ENCODE assay signal across 2 cellular contexts in the genomic region with DNA sequence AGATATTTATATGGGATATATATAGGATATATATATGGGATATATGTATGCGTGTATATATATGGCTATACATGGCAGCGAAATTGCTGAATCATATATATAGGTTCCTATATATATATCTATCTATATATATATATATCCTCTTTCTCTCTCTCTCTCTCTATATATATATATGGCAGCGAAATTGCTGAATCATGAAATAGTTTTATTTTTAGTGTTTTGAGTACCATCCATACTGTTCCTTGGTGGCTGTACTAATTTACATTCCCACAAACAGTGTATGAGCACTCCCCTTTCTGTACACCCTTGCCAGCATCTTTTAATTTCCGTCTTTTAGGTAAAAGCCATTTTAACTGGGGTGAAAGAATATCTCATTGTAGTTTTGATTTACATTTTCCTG.
TF ChIP-seq lines count a peak whose summit lies in the region.

No MANE protein-coding gene starts in this region.

TF ChIP-seq in HepG2, 621 proteins besides CTCF, POLR2A, EP300 and RAD21:
- TF ChIP-seq THAP7 (CRISPR knock-in tag; IDR thresholded peaks at IDR 0.05): no peak
- no peak for TF ChIP-seq ZBTB21 (CRISPR knock-in tag; IDR thresholded peaks at IDR 0.05)
- no peak for TF ChIP-seq TOPORS (CRISPR knock-in tag; IDR thresholded peaks at IDR 0.05)
- peak; percentile 58 to 79 for TF ChIP-seq MAFK (conservative IDR thresholded peaks at IDR 0.05 in 1 of 2, IDR thresholded peaks at IDR 0.05 in 1 of 2; ENCODE audit: low read length in 2 of 2)
- TF ChIP-seq PCBP1 (IDR thresholded peaks at IDR 0.05; ENCODE audit: borderline replicate concordance, low read depth, low read length): no peak
- no peak for TF ChIP-seq ZHX1 (CRISPR knock-in tag; IDR thresholded peaks at IDR 0.05; ENCODE audit: low read depth)
- no peak for TF ChIP-seq MATR3 (CRISPR knock-in tag; IDR thresholded peaks at IDR 0.05)
- TF ChIP-seq SOX13 (IDR thresholded peaks at IDR 0.05): no peak
- TF ChIP-seq SOX13 (CRISPR knock-in tag; conservative IDR thresholded peaks at IDR 0.05 in 1 of 2, IDR thresholded peaks at IDR 0.05 in 1 of 2): no peak
- TF ChIP-seq MNT (IDR thresholded peaks at IDR 0.05): no peak
- TF ChIP-seq ZNF841 (CRISPR knock-in tag; IDR thresholded peaks at IDR 0.05; ENCODE audit: borderline replicate concordance): no peak
- TF ChIP-seq EEA1 (CRISPR knock-in tag; IDR thresholded peaks at IDR 0.05; ENCODE audit: borderline replicate concordance): no peak
- TF ChIP-seq ZNF607 (CRISPR knock-in tag; IDR thresholded peaks at IDR 0.05; ENCODE audit: borderline replicate concordance): no peak
- no peak for TF ChIP-seq PLRG1 (conservative IDR thresholded peaks at IDR 0.05)
- peak; percentile 51 for TF ChIP-seq MAFF (IDR thresholded peaks at IDR 0.05; ENCODE audit: low read depth, low read length)

TF ChIP-seq in IMR-90, 13 proteins besides CTCF, POLR2A, EP300 and RAD21:
- TF ChIP-seq MAFK (IDR thresholded peaks at IDR 0.05; ENCODE audit: low read depth, low read length) (peak; percentile 45; the same call in 1 of the 2 replicates), MXI1 (IDR thresholded peaks at IDR 0.05; ENCODE audit: borderline replicate concordance, low read depth, low read length) (no peak), RCOR1 (IDR thresholded peaks at IDR 0.05; ENCODE audit: insufficient replicate concordance, low read length) (no peak), NFE2L2 (IDR thresholded peaks at IDR 0.05; ENCODE audit: low read depth, low read length) (no peak), BHLHE40 (IDR thresholded peaks at IDR 0.05; ENCODE audit: low read depth, low read length) (no peak), CHD1 (IDR thresholded peaks at IDR 0.05; ENCODE audit: low read depth, low read length) (no peak), MAZ (IDR thresholded peaks at IDR 0.05; ENCODE audit: borderline replicate concordance, low read depth, low read length) (no peak)
- TF ChIP-seq, protein P1, sequence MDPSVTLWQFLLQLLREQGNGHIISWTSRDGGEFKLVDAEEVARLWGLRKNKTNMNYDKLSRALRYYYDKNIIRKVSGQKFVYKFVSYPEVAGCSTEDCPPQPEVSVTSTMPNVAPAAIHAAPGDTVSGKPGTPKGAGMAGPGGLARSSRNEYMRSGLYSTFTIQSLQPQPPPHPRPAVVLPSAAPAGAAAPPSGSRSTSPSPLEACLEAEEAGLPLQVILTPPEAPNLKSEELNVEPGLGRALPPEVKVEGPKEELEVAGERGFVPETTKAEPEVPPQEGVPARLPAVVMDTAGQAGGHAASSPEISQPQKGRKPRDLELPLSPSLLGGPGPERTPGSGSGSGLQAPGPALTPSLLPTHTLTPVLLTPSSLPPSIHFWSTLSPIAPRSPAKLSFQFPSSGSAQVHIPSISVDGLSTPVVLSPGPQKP (IDR thresholded peaks at IDR 0.05; ENCODE audit: borderline replicate concordance, low read depth, low read length): no peak
